Comparison of ENCODE assay signal across 11 cellular contexts in genomic region chr20:59831024-59831900, GRCh38.
DNase-seq lines count a peak whose midpoint lies in the region; ATAC-seq and TF ChIP-seq lines count a peak whose summit lies in the region.
"Had no signal": no experiment of that assay in that cellular context is flagged by ENCODE, and none has a peak within 500 bp of the region (broad histone marks: within the 10 kb centered on the region; RNA-seq: fewer than 3 reads in every experiment).

No MANE protein-coding gene starts in this region.

- H3K79me2 ChIP-seq in PC-3 (ENCODE audit: low read length): peaks cover 2% of the 10 kb centered on the region; the same call in 1 of the 2 replicates

- no peaks in the 10 kb centered on the region for H3F3A ChIP-seq in PC-3 (ENCODE audit: low read length, unreplicated experiment)

- POLR2A ChIA-PET in PC-3 (lab: Charles Lee; ENCODE audit: unreplicated experiment): interaction anchor here (0.5 to 1.2 kb wide), 2 partner anchors 21 to 48 kb away, joined by 3 read pairs; no protein-coding TSS in a partner anchor

- ATAC-seq in left ventricle myocardium superior (peak; percentile 1), right cardiac atrium (no peak), PC-3 (peak; percentile 65), upper lobe of right lung (peak; percentile 67), GM19328 (IDR thresholded peaks at IDR 0.05; ENCODE audit: unreplicated experiment) (no peak)

- H3K4me1 ChIP-seq in right cardiac atrium (ENCODE audit: control insufficient read depth, insufficient read depth, low read length) (peaks cover 7% of the 10 kb centered on the region), PC-3 (ENCODE audit: insufficient read depth, low read length) (peaks cover 53% of the 10 kb centered on the region), upper lobe of right lung (peaks cover 10% of the 10 kb centered on the region)

- H3K4me3 ChIP-seq in right cardiac atrium (ENCODE audit: low read length) (no peak overlapping the region), PC-3 (ENCODE audit: low read length) (peak overlapping the region; percentile 24; the same call in 1 of the 2 replicates), upper lobe of right lung (no peak overlapping the region)

- H3K4me2 ChIP-seq in PC-3 (ENCODE audit: low read length): peak overlapping the region; percentile 69

- WGBS in right cardiac atrium: 53% methylated on average over 23 of the region's 23 CpGs

- H3K36me3 ChIP-seq in PC-3 (ENCODE audit: low read depth, low read length) (no peaks in the 10 kb centered on the region), upper lobe of right lung (no peaks in the 10 kb centered on the region)

- intact Hi-C loops in left ventricle myocardium superior (cut with micrococcal nuclease) (no loop called here), right cardiac atrium (cut with DNase I) (no loop called here), PC-3 (cut with micrococcal nuclease) (loop anchor here (1.0 kb wide), 2 partner anchors 14 to 34 kb away; no protein-coding TSS in a partner anchor), upper lobe of right lung (cut with DNase I) (no loop called here)

- H4K20me1 ChIP-seq in PC-3 (ENCODE audit: low read length): no peaks in the 10 kb centered on the region

- H3K9ac ChIP-seq in PC-3 (ENCODE audit: low read length): peak overlapping the region; percentile 30; the same call in 1 of the 2 replicates

- TF ChIP-seq CTCF in PC-3 (conservative IDR thresholded peaks at IDR 0.05; ENCODE audit: low read depth, low read length) (no peak), upper lobe of right lung (IDR thresholded peaks at IDR 0.05) (no peak)

- H3K27me3 ChIP-seq in right cardiac atrium (ENCODE audit: control insufficient read depth, insufficient read depth): no peaks in the 10 kb centered on the region
- H3K27me3 ChIP-seq in PC-3 (ENCODE audit: low read length): no peaks in the 10 kb centered on the region
- H3K27me3 ChIP-seq in layer of hippocampus (ENCODE audit: control insufficient read depth, insufficient read depth, low read length): no peaks in the 10 kb centered on the region
- H3K27me3 ChIP-seq in upper lobe of right lung: no peaks in the 10 kb centered on the region

- H3K27ac ChIP-seq in right cardiac atrium (ENCODE audit: low read length) (no peak overlapping the region), PC-3 (ENCODE audit: low read length) (peak overlapping the region; percentile 83), layer of hippocampus (ENCODE audit: low read depth, low read length) (peak overlapping the region; percentile 35), upper lobe of right lung (peak overlapping the region; percentile 65)

- peak overlapping the region; percentile 47 for H2AFZ ChIP-seq in PC-3 (ENCODE audit: low read length)

- CTCF ChIA-PET in PC-3 (lab: Charles Lee): interaction anchor here (0.5 to 1.3 kb wide), 3 partner anchors 21 to 103 kb away, joined by 3 to 5 read pairs (median 3); no protein-coding TSS in a partner anchor

- H3K9me3 ChIP-seq in right cardiac atrium (ENCODE audit: control insufficient read depth, low read length) (no peaks in the 10 kb centered on the region), PC-3 (ENCODE audit: low read length) (no peaks in the 10 kb centered on the region), upper lobe of right lung (no peaks in the 10 kb centered on the region)

- no peaks in the 10 kb centered on the region for H3K9me2 ChIP-seq in PC-3 (replicated peaks; ENCODE audit: low read length)

- DNase-seq in left ventricle myocardium superior (no peak), right cardiac atrium (no peak), PC-3 (peak; percentile 94), upper lobe of right lung (no peak), epidermal melanocyte (ENCODE audit: insufficient read length, low spot score) (no peak), H4 (ENCODE audit: low spot score) (no peak)
- DNase-seq: activated effector memory CD4-positive, alpha-beta T cell treated with anti-CD3 and anti-CD28 coated beads, Interleukin-2, amount 50 U/mL, for 16 hours; NCI-H1436; stimulated activated CD4-positive, alpha-beta T cell treated with anti-CD3 and anti-CD28 coated beads, Interleukin-4, amount 100 ng/mL, for 24 hours had no signal

- no TSS peak for BruUV-seq in PC-3 (replicated peaks; lab: Mats Ljungman, UMichigan)

Comparison
In these comparisons a context has a peak if more than half of its experiments do, and no peak if none do; other contexts are left out.
1. ATAC-seq: peak in left ventricle myocardium superior (single experiment), PC-3 (single experiment) and upper lobe of right lung (single experiment); none in right cardiac atrium (0 of 2) and GM19328 (single experiment).